Comparison of ENCODE assay signal across 8 cellular contexts in genomic region chr11:88508558-88508807, GRCh38.
DNase-seq lines count a peak whose midpoint lies in the region; ATAC-seq, FAIRE-seq and TF ChIP-seq lines count a peak whose summit lies in the region.

No MANE protein-coding gene starts in this region.

- H3K4me3 Mint-ChIP-seq in type B pancreatic cell: peak overlapping the region; percentile 86

- no peaks in the 10 kb centered on the region for H3K36me3 Mint-ChIP-seq in type B pancreatic cell

- TF ChIP-seq RAD21 in K562 (CRISPR knock-in tag; conservative IDR thresholded peaks at IDR 0.05 in 1 of 2, IDR thresholded peaks at IDR 0.05 in 1 of 2): no peak

- ATAC-seq in heart left ventricle (peak in 1 of 4 donors; percentile 18), Right ventricle myocardium superior (ENCODE audit: poor library complexity) (no peak), K562 (peak; percentile 24; the same call in 2 of the 3 replicates), HG03025 (IDR thresholded peaks at IDR 0.05; ENCODE audit: low FRiP score, unreplicated experiment) (no peak)

- H3K9me3 ChIP-seq in heart left ventricle (no peaks in the 10 kb centered on the region), K562 (replicated peaks; ENCODE audit: control insufficient read depth, insufficient read depth, low read depth, low read length) (no peaks in the 10 kb centered on the region), mesodermal cell (ENCODE audit: control insufficient read depth, low read length) (no peaks in the 10 kb centered on the region), HAP-1 (no peaks in the 10 kb centered on the region)

- H3K4me1 Mint-ChIP-seq in type B pancreatic cell (ENCODE audit: unreplicated experiment): peaks cover 5% of the 10 kb centered on the region

- H3K4me3 ChIP-seq in heart left ventricle (peak overlapping the region in 11 of 12 donors; percentile 22 to 57 (median 44)), K562 (no peak overlapping the region), mesodermal cell (ENCODE audit: extremely low read depth, insufficient read depth, low read length, poor library complexity, severe bottlenecking) (peak overlapping the region; percentile 29), HAP-1 (no peak overlapping the region)

- H3K4me1 ChIP-seq in heart left ventricle (peaks cover 0 to 9% (median 0%) of the 10 kb centered on the region in 12 donors), K562 (replicated peaks in 1 of 2; ENCODE audit: control insufficient read depth in 2 of 2, insufficient read depth in 2 of 2, low read length in 2 of 2) (peaks cover 0 to 10% of the 10 kb centered on the region in 2 experiments; a peak in 2 of 5 replicates), mesodermal cell (ENCODE audit: control insufficient read depth, insufficient read depth, low read length, poor library complexity, severe bottlenecking) (no peaks in the 10 kb centered on the region), HAP-1 (no peaks in the 10 kb centered on the region)

- no peak overlapping the region for H3K27ac Mint-ChIP-seq in type B pancreatic cell

- peaks cover 54% of the 10 kb centered on the region for H3K27me3 Mint-ChIP-seq in type B pancreatic cell

- in situ Hi-C loops in K562 (cut with MboI) (no loop called here), HAP-1 (cut with MboI; ENCODE audit: low sequenced_read_pairs) (no loop called here)

- H2AFZ ChIP-seq in K562 (ENCODE audit: low read depth, low read length): no peak overlapping the region; the same call in 1 of the 2 replicates

- TF ChIP-seq EP300 in K562 (IDR thresholded peaks at IDR 0.05; ENCODE audit: low read length): no peak

- no peaks in the 10 kb centered on the region for H4K20me1 ChIP-seq in K562 (replicated peaks; ENCODE audit: control insufficient read depth, insufficient read depth, low read length)

- CTCF ChIA-PET in K562 (lab: Yijun Ruan, JAX; ENCODE audit: low intra/inter-chr PET ratio): no interaction called here

- H3K4me2 ChIP-seq in K562 (ENCODE audit: insufficient read depth, low read length): 0 out of 2 replicates have a peak overlapping the region, but pooled peaks have one; percentile 13

- no peak for TF ChIP-seq CTCF in heart left ventricle (IDR thresholded peaks at IDR 0.05)
- TF ChIP-seq CTCF in K562 (IDR thresholded peaks at IDR 0.05 in 2 of 3, conservative IDR thresholded peaks at IDR 0.05 in 1 of 3; ENCODE audit: insufficient read depth in 2 of 3, low read depth in 1 of 3, low read length in 3 of 3): no peak
- no peak for TF ChIP-seq CTCF in type B pancreatic cell (conservative IDR thresholded peaks at IDR 0.05)

- H3K9me3 Mint-ChIP-seq in type B pancreatic cell: no peaks in the 10 kb centered on the region

- intact Hi-C loops in heart left ventricle (cut with DNase I) (no loop called here), Right ventricle myocardium superior (cut with DNase I) (no loop called here), K562 (cut with micrococcal nuclease) (no loop called here)

- WGBS in heart left ventricle, 4 donors: 2 to 9% (median 4%) methylated on average over 11 to 22 of the region's 22 CpGs
- WGBS in K562 (ENCODE audit: insufficient coverage, low coverage, missing lambda C conversion rate): 12% methylated on average over 22 of the region's 22 CpGs
- 32 to 40% methylated on average over 15 to 20 of the region's 22 CpGs for WGBS in mesodermal cell (ENCODE audit: insufficient coverage in 2 of 2), 2 experiments

- no peaks in the 10 kb centered on the region for H3K9me1 ChIP-seq in K562 (ENCODE audit: control insufficient read depth, insufficient read depth, low read length)

- H3K27me3 ChIP-seq in heart left ventricle (peaks cover 0 to 65% (median 29%) of the 10 kb centered on the region in 9 donors), K562 (ENCODE audit: control insufficient read depth in 2 of 2, insufficient read depth in 2 of 2, low read length in 2 of 2) (peaks cover 13 to 24% of the 10 kb centered on the region in 2 experiments; a peak in 4 of 5 replicates), HAP-1 (ENCODE audit: low read depth) (no peaks in the 10 kb centered on the region)

- TF ChIP-seq POLR2A in heart left ventricle (IDR thresholded peaks at IDR 0.05) (no peak), K562 (conservative IDR thresholded peaks at IDR 0.05) (no peak), H54 (IDR thresholded peaks at IDR 0.05; ENCODE audit: low read depth, low read length) (no peak)

- H3K36me3 ChIP-seq in heart left ventricle: no peaks in the 10 kb centered on the region
- no peaks in the 10 kb centered on the region for H3K36me3 ChIP-seq in K562 (ENCODE audit: control insufficient read depth, insufficient read depth, low read length)
- no peaks in the 10 kb centered on the region for H3K36me3 ChIP-seq in mesodermal cell (ENCODE audit: control insufficient read depth, insufficient read depth, low read length)
- no peaks in the 10 kb centered on the region for H3K36me3 ChIP-seq in HAP-1 (replicated peaks)

- POLR2A ChIA-PET in K562 (lab: Yijun Ruan, JAX): interaction anchor here (1.5 kb wide), 1 partner anchor 9 kb away, joined by 4 read pairs; no protein-coding TSS in a partner anchor

- peak overlapping the region in 1 of 2 experiments; percentile 64; a peak in 1 of 4 replicates for H3K9ac ChIP-seq in K562 (ENCODE audit: insufficient read depth in 1 of 2, low read depth in 2 of 2, low read length in 2 of 2)

- FAIRE-seq in K562 (lab: Jason Lieb, UNC) (no peak), H54 (lab: Jason Lieb, UNC) (no peak)

- peak in 1 of 5 donors; percentile 57 for DNase-seq in heart left ventricle
- DNase-seq in Right ventricle myocardium superior: no peak
- DNase-seq in K562 (ENCODE audit: extremely low read depth in 1 of 4, low spot score in 3 of 4): no peak
- no peak for DNase-seq in type B pancreatic cell (ENCODE audit: extremely low spot score, unreplicated experiment)
- DNase-seq in H54 (ENCODE audit: insufficient read length, low spot score): no peak
- no peak for DNase-seq in HAP-1 (ENCODE audit: low spot score in 2 of 2)

- no TSS peak for BruUV-seq in K562 (replicated peaks; lab: Mats Ljungman, UMichigan)

- no peaks in the 10 kb centered on the region for H3K79me2 ChIP-seq in K562 (ENCODE audit: control insufficient read depth, insufficient read depth, low read length)

- H3K27ac ChIP-seq in heart left ventricle (no peak overlapping the region), K562 (ENCODE audit: extremely low read depth, low read depth, low read length) (no peak overlapping the region), mesodermal cell (ENCODE audit: low read depth, low read length, severe bottlenecking) (no peak overlapping the region)

TF ChIP-seq in K562, 482 proteins besides CTCF, POLR2A, EP300 and RAD21:
- no peak for TF ChIP-seq HMBOX1 (IDR thresholded peaks at IDR 0.05)
- TF ChIP-seq PURB (CRISPR knock-in tag; IDR thresholded peaks at IDR 0.05; ENCODE audit: low read depth): no peak
- no peak for TF ChIP-seq HBP1 (CRISPR knock-in tag; IDR thresholded peaks at IDR 0.05)
- no peak for TF ChIP-seq KLF13 (tag; IDR thresholded peaks at IDR 0.05; ENCODE audit: borderline replicate concordance, low read depth)
- no peak for TF ChIP-seq KDM1A (IDR thresholded peaks at IDR 0.05)
- TF ChIP-seq CBX2 (IDR thresholded peaks at IDR 0.05; ENCODE audit: insufficient read depth, low read length, poor library complexity, severe bottlenecking): no peak
- no peak for TF ChIP-seq DNMT1 (IDR thresholded peaks at IDR 0.05)

Comparison
In these comparisons a context has a peak if more than half of its experiments do, and no peak if none do; other contexts are left out.
1. H3K4me3 ChIP-seq: peak in heart left ventricle (11 of 12) and mesodermal cell (single experiment); none in K562 (single experiment) and HAP-1 (single experiment).